ENCODE assay signal across 9 cellular contexts in the genomic region with DNA sequence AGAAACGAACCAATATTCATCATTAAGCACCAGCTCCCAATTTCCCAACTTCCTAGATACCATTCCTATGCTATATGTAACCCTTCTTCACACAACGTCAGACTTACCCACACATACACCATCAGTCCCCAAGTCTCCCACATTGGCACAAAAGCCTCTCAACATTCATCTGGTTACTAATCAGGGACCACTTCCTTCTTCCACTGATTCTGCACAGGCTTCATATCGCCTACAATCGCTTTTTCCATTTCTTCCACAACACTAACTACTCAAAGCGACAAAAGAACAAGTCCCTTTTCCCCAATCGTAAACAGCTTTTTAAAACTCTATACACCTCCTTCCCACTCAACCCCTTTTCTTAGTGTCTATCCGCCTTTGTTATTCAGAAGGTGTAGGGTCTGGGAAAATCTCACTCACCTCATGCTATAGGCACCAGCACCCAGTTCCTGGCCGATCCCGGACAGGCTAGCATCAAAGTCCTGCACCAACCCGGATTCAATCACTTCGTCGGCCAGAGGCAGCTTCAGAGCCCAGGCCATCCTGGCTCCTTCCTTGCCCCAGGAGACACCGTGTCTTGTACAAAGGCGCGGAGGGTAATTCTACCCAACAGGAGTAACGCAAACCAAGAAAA. TPM values are rescaled to one million over a fixed set of nuclear protein-coding genes. Genes with fewer than 3 reads are reported as not detected.
A peak's percentile ranks its signal among the peaks of the same experiment; 100 is the strongest.
DNase-seq lines count a peak whose midpoint lies in the region; ATAC-seq, FAIRE-seq and TF ChIP-seq lines count a peak whose summit lies in the region.
"Had no signal": no experiment of that assay in that cellular context is flagged by ENCODE, and none has a peak within 500 bp of the region (broad histone marks: within the 10 kb centered on the region; RNA-seq: fewer than 3 reads in every experiment).

No MANE protein-coding gene starts in this region.

- intact Hi-C loops in left lung (cut with DNase I), result no loop called here
- intact Hi-C loops in uterus (cut with DNase I; ENCODE audit: low total_unique reads), result no loop called here
- intact Hi-C loops in activated T-helper 2 cell treated with anti-CD3 and anti-CD28 coated beads, Interferon-gamma antibody, Interleukin-2, Interleukin-4, amounts not matched to agents 10 μg/mL and 5 μg/mL and 100 μg/mL, durations not matched to agents 14 hours and 24 hours and 36 hours (cut with micrococcal nuclease), result loop anchor here (2.0 to 5.0 kb wide), 3 partner anchors 47 to 89 kb away; a partner anchor contains a TSS

- peak overlapping the region; percentile 22 to 65 (median 51) for H3K4me3 ChIP-seq in BLaER1 treated with 17β-estradiol and CSF1 and Interleukin-3, amounts not matched to agents 10 nM and 100 nM
- peak overlapping the region; percentile 72 for H3K4me3 ChIP-seq in bronchial epithelial cell (ENCODE audit: low read depth, low read length)
- H3K4me3 ChIP-seq in left lung, result peak overlapping the region; percentile 60 to 77
- H3K4me3 ChIP-seq in uterus, result peak overlapping the region; percentile 71 to 92

- peaks cover 17% of the 10 kb centered on the region for H3K36me3 Mint-ChIP-seq in activated T-helper 2 cell treated with anti-CD3 and anti-CD28 coated beads, Interferon-gamma antibody, Interleukin-2, Interleukin-4, amounts not matched to agents 10 μg/mL and 5 μg/mL and 100 μg/mL, durations not matched to agents 14 hours and 24 hours and 36 hours (ENCODE audit: low read depth)
- H3K36me3 Mint-ChIP-seq: mesothelial cell of epicardium had no signal

- H3K36me3 ChIP-seq in BLaER1 treated with 17β-estradiol and CSF1 and Interleukin-3, amounts not matched to agents 10 nM and 100 nM, result no peaks in the 10 kb centered on the region
- H3K36me3 ChIP-seq in bronchial epithelial cell (ENCODE audit: control insufficient read depth, insufficient read depth, low read length) (no peaks in the 10 kb centered on the region), left lung (no peaks in the 10 kb centered on the region), uterus (no peaks in the 10 kb centered on the region)

- TF ChIP-seq CTCF in bronchial epithelial cell (IDR thresholded peaks at IDR 0.05; ENCODE audit: insufficient read depth, low read length, severe bottlenecking) (no peak), left lung (IDR thresholded peaks at IDR 0.05) (no peak), uterus (IDR thresholded peaks at IDR 0.05) (no peak)

- peak overlapping the region in 2 of 11 experiments; percentile 29 to 39; a peak in 1 of 22 replicates for H3K27ac ChIP-seq in BLaER1 treated with 17β-estradiol and CSF1 and Interleukin-3, amounts not matched to agents 10 nM and 100 nM
- H3K27ac ChIP-seq in left lung, result peak overlapping the region; percentile 96
- H3K27ac ChIP-seq in uterus, result peak overlapping the region; percentile 97 to 98

- peak overlapping the region; percentile 33 to 82 (median 54); a peak in 18 of 22 replicates for H3K4me2 ChIP-seq in BLaER1 treated with 17β-estradiol and CSF1 and Interleukin-3, amounts not matched to agents 10 nM and 100 nM

- H3K4me1 Mint-ChIP-seq in activated T-helper 2 cell treated with anti-CD3 and anti-CD28 coated beads, Interferon-gamma antibody, Interleukin-2, Interleukin-4, amounts not matched to agents 10 μg/mL and 5 μg/mL and 100 μg/mL, durations not matched to agents 14 hours and 24 hours and 36 hours (ENCODE audit: low read depth), result peaks cover 10% of the 10 kb centered on the region

- peaks cover 0 to 29% (median 3%) of the 10 kb centered on the region in 10 experiments; a peak in 8 of 20 replicates for H3K4me1 ChIP-seq in BLaER1 treated with 17β-estradiol and CSF1 and Interleukin-3, amounts not matched to agents 10 nM and 100 nM
- H3K4me1 ChIP-seq in left lung (peaks cover 6 to 30% of the 10 kb centered on the region in 2 donors), uterus (peaks cover 0 to 10% of the 10 kb centered on the region in 2 donors)

- no peak for FAIRE-seq in bronchial epithelial cell (lab: Jason Lieb, UNC)

- peaks cover 4 to 18% (median 16%) of the 10 kb centered on the region in 11 experiments; a peak in 20 of 22 replicates for H3K9me3 ChIP-seq in BLaER1 treated with 17β-estradiol and CSF1 and Interleukin-3, amounts not matched to agents 10 nM and 100 nM (replicated peaks in 1 of 11)
- H3K9me3 ChIP-seq in left lung (no peaks in the 10 kb centered on the region), uterus (no peaks in the 10 kb centered on the region)

- H3K27me3 Mint-ChIP-seq in activated T-helper 2 cell treated with anti-CD3 and anti-CD28 coated beads, Interferon-gamma antibody, Interleukin-2, Interleukin-4, amounts not matched to agents 10 μg/mL and 5 μg/mL and 100 μg/mL, durations not matched to agents 14 hours and 24 hours and 36 hours (ENCODE audit: low read depth), result no peaks in the 10 kb centered on the region

- peak overlapping the region in 8 of 11 experiments; percentile 16 to 52 (median 39); a peak in 8 of 22 replicates for H3K9ac ChIP-seq in BLaER1 treated with 17β-estradiol and CSF1 and Interleukin-3, amounts not matched to agents 10 nM and 100 nM

- no peaks in the 10 kb centered on the region for H3K9me3 Mint-ChIP-seq in activated T-helper 2 cell treated with anti-CD3 and anti-CD28 coated beads, Interferon-gamma antibody, Interleukin-2, Interleukin-4, amounts not matched to agents 10 μg/mL and 5 μg/mL and 100 μg/mL, durations not matched to agents 14 hours and 24 hours and 36 hours
- H3K9me3 Mint-ChIP-seq: mesothelial cell of epicardium had no signal

- peaks cover 16 to 27% (median 25%) of the 10 kb centered on the region in 11 experiments for H3K27me3 ChIP-seq in BLaER1 treated with 17β-estradiol and CSF1 and Interleukin-3, amounts not matched to agents 10 nM and 100 nM
- H3K27me3 ChIP-seq in bronchial epithelial cell (ENCODE audit: control insufficient read depth, insufficient read depth, low read length), result no peaks in the 10 kb centered on the region
- no peaks in the 10 kb centered on the region for H3K27me3 ChIP-seq in left lung
- no peaks in the 10 kb centered on the region for H3K27me3 ChIP-seq in uterus

- no peak for TF ChIP-seq POLR2A in uterus (IDR thresholded peaks at IDR 0.05)

- DNase-seq in NAMALWA (ENCODE audit: low spot score), result peak; percentile 34
- peak; percentile 29 for DNase-seq in bronchial epithelial cell (ENCODE audit: low read depth)
- DNase-seq in left lung, result no peak
- no peak for DNase-seq in uterus
- DNase-seq in activated T-helper 2 cell treated with anti-CD3 and anti-CD28 coated beads, Interferon-gamma antibody, Interleukin-2, Interleukin-4, amounts not matched to agents 10 μg/mL and 5 μg/mL and 100 μg/mL, durations not matched to agents 14 hours and 24 hours and 36 hours (ENCODE audit: low spot score), result no peak

- H4K20me1 ChIP-seq in BLaER1 treated with 17β-estradiol and CSF1 and Interleukin-3, amounts not matched to agents 10 nM and 100 nM, result no peaks in the 10 kb centered on the region

- H3K4me3 Mint-ChIP-seq in activated T-helper 2 cell treated with anti-CD3 and anti-CD28 coated beads, Interferon-gamma antibody, Interleukin-2, Interleukin-4, amounts not matched to agents 10 μg/mL and 5 μg/mL and 100 μg/mL, durations not matched to agents 14 hours and 24 hours and 36 hours (ENCODE audit: low read depth), result no peak overlapping the region
- H3K4me3 Mint-ChIP-seq: mesothelial cell of epicardium had no signal

- no peak overlapping the region for H3K27ac Mint-ChIP-seq in activated T-helper 2 cell treated with anti-CD3 and anti-CD28 coated beads, Interferon-gamma antibody, Interleukin-2, Interleukin-4, amounts not matched to agents 10 μg/mL and 5 μg/mL and 100 μg/mL, durations not matched to agents 14 hours and 24 hours and 36 hours
- H3K27ac Mint-ChIP-seq: mesothelial cell of epicardium had no signal

- ATAC-seq in GM21360 (IDR thresholded peaks at IDR 0.05; ENCODE audit: unreplicated experiment) (peak; percentile 27), left lung (peak; percentile 33), GM18861 (IDR thresholded peaks at IDR 0.05; ENCODE audit: unreplicated experiment) (no peak)

RNA-seq across cellular contexts. Expression of a gene that starts 0.9 kb away (rescaled TPM):
- total RNA-seq in bronchial epithelial cell (7.1 and 7.6 TPM in 2 replicates), left lung (10 to 100 TPM; 24.1 TPM), uterus (10 to 100 TPM in 3 of 4 donors, 1 to 10 TPM in 1; 6.1 to 30.7 (median 19.8) TPM)
- 42.2 and 44.2 TPM in 2 replicates for total RNA-seq in activated T-helper 2 cell treated with anti-CD3 and anti-CD28 coated beads, Interferon-gamma antibody, Interleukin-2, Interleukin-4, amounts not matched to agents 10 μg/mL and 5 μg/mL and 100 μg/mL, durations not matched to agents 14 hours and 24 hours and 36 hours

RNA-seq across cellular contexts. Expression of a gene that starts 45.9 kb away (rescaled TPM):
- 0.26 and 0.64 TPM in 2 replicates for total RNA-seq in bronchial epithelial cell
- 10 to 100 TPM; 11.6 to 12.6 TPM for total RNA-seq in left lung
- 10 to 100 TPM in 1 of 4 donors, 1 to 10 TPM in 3; 2.6 to 60.6 (median 5.8) TPM for total RNA-seq in uterus
- 4.9 and 5.5 TPM in 2 replicates for total RNA-seq in activated T-helper 2 cell treated with anti-CD3 and anti-CD28 coated beads, Interferon-gamma antibody, Interleukin-2, Interleukin-4, amounts not matched to agents 10 μg/mL and 5 μg/mL and 100 μg/mL, durations not matched to agents 14 hours and 24 hours and 36 hours

Comparison
In these comparisons a context has a peak if more than half of its experiments do, and no peak if none do; other contexts are left out.
1. DNase-seq: peak in NAMALWA (single experiment) and bronchial epithelial cell (single experiment); none in left lung (0 of 2), uterus (0 of 2) and activated T-helper 2 cell treated with anti-CD3 and anti-CD28 coated beads, Interferon-gamma antibody, Interleukin-2, Interleukin-4, amounts not matched to agents 10 μg/mL and 5 μg/mL and 100 μg/mL, durations not matched to agents 14 hours and 24 hours and 36 hours (single experiment).
2. Peak in every context shown above with its lines, with median percentiles within 50 percentile points of each other: H3K4me3 ChIP-seq.